ENCODE assay signal across 22 cellular contexts in genomic region chr19:1382250-1382649, GRCh38.
"Had no signal": no experiment of that assay in that cellular context is flagged by ENCODE, and none has a peak within 500 bp of the region (broad histone marks: within the 10 kb centered on the region; RNA-seq: fewer than 3 reads in every experiment).

No MANE protein-coding gene starts in this region.

- H3K4me1 ChIP-seq: foreskin keratinocyte had no signal

- H3K27ac ChIP-seq: epithelial cell of prostate, foreskin keratinocyte, parathyroid adenoma, thyroid gland, vagina had no signal

- DNase-seq: effector CD8-positive, alpha-beta T cell; endodermal cell; foreskin keratinocyte; glutamatergic neuron; heart right ventricle; hippocampal formation; natural killer cell; stimulated activated CD4-positive, alpha-beta T cell treated with anti-CD3 and anti-CD28 coated beads, Interleukin-12 subunit alpha, Interleukin-12 subunit beta, amount 100 ng/mL, for 4 hours; stimulated activated CD4-positive, alpha-beta T cell treated with anti-CD3 and anti-CD28 coated beads, Interleukin-1b, Interleukin-23, amount 100 ng/mL, for 48 hours; stimulated activated CD4-positive, alpha-beta T cell treated with anti-CD3 and anti-CD28 coated beads, Interleukin-4, amount 100 ng/mL, for 1 hour; stimulated activated CD8-positive, alpha-beta memory T cell treated with anti-CD3 and anti-CD28 coated beads, Interleukin-4, amount 100 ng/mL, for 48 hours; stimulated activated naive CD4-positive, alpha-beta T cell; stimulated activated naive CD8-positive, alpha-beta T cell treated with anti-CD3 and anti-CD28 coated beads, Interleukin-15, amount 100 ng/mL, for 72 hours; thyroid gland had no signal

- H3K27me3 ChIP-seq: foreskin keratinocyte, heart right ventricle, thyroid gland, vagina had no signal

- FAIRE-seq: colon, islet of Langerhans had no signal

- H3K4me3 ChIP-seq: lung, smooth muscle cell, thyroid gland had no signal

- ATAC-seq: esophagus mucosa, foreskin keratinocyte, natural killer cell had no signal

- H3K9ac ChIP-seq: parathyroid adenoma had no signal

- H3K36me3 ChIP-seq: thyroid gland, vagina had no signal

- H3K9me3 ChIP-seq: heart right ventricle, thyroid gland, vagina had no signal

- H3K4me2 ChIP-seq: smooth muscle cell had no signal
